27 cellular contexts compared by ENCODE assay signal in the genomic region with DNA sequence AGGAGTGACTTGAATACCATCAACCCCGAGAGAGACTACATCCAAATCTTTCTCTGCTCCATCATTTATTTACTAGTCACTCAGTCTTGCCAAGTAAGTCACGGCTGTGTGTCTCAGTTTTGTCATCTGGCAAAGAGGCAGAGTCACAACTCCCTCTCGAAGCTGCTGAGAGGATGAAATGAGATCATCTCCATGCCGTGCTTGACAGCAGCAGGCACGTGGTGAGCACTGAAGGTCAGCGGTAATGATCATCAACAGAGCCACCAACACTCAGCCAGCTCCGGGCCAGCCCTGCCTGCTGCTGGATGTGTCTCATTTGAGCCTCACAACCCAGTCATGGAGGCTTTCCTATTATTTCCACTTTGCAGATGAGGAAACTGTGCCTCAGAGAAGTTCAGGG. TPM values are rescaled to one million over a fixed set of nuclear protein-coding genes. Genes with fewer than 3 reads are reported as not detected.
DNase-seq lines count a peak whose midpoint lies in the region; ATAC-seq, FAIRE-seq and TF ChIP-seq lines count a peak whose summit lies in the region.
"Had no signal": no experiment of that assay in that cellular context is flagged by ENCODE, and none has a peak within 500 bp of the region (broad histone marks: within the 10 kb centered on the region; RNA-seq: fewer than 3 reads in every experiment).

No MANE protein-coding gene starts in this region.

- H3K36me3 Mint-ChIP-seq in stimulated activated effector memory CD8-positive, alpha-beta T cell treated with anti-CD3 and anti-CD28 coated beads, Interleukin-12 subunit alpha, Interleukin-12 subunit beta, amount 100 ng/mL, for 72 hours: no peaks in the 10 kb centered on the region

- H3K4me3 ChIP-seq in fibroblast of villous mesenchyme (ENCODE audit: low read depth, low read length): no peak overlapping the region
- H3K4me3 ChIP-seq: Peyer's patch, smooth muscle cell, stomach had no signal

- H3K27ac Mint-ChIP-seq in stimulated activated effector memory CD8-positive, alpha-beta T cell treated with anti-CD3 and anti-CD28 coated beads, Interleukin-12 subunit alpha, Interleukin-12 subunit beta, amount 100 ng/mL, for 72 hours: no peak overlapping the region

- no peak for ATAC-seq in stimulated activated effector memory CD8-positive, alpha-beta T cell treated with anti-CD3 and anti-CD28 coated beads, Interleukin-12 subunit alpha, Interleukin-12 subunit beta, amount 100 ng/mL, for 72 hours
- no peak for ATAC-seq in HG03378 (IDR thresholded peaks at IDR 0.05; ENCODE audit: unreplicated experiment)
- ATAC-seq: left lobe of liver had no signal

- DNase-seq in GM03348 (ENCODE audit: low spot score): peak; percentile 70
- no peak for DNase-seq in RWPE1 (ENCODE audit: low spot score)
- peak; percentile 46 for DNase-seq in fibroblast of villous mesenchyme (ENCODE audit: low read depth)
- DNase-seq in renal cortical epithelial cell (ENCODE audit: low read depth): peak; percentile 41
- DNase-seq in stimulated activated effector memory CD8-positive, alpha-beta T cell treated with anti-CD3 and anti-CD28 coated beads, Interleukin-12 subunit alpha, Interleukin-12 subunit beta, amount 100 ng/mL, for 72 hours (ENCODE audit: low spot score in 2 of 2): no peak
- no peak for DNase-seq in GM19239 (ENCODE audit: insufficient read length, low spot score)
- no peak for DNase-seq in NOMO-1 (lab: John Stamatoyannopoulos, UW; ENCODE audit: unreplicated experiment in 2 of 2)
- DNase-seq: activated CD4-positive, alpha-beta T cell treated with anti-CD3 and anti-CD28 coated beads, Interleukin-2, amount 50 U/mL, for 4 hours; activated gamma-delta T cell treated with Interleukin-2 at 50 U/mL for 16 hours; amniotic stem cell; BE2C; COR-L47; EL; NCI-H187 treated with DMSO at 0.1 percent for 48 hours; NCI-H446; NK-92 treated with Interleukin-12 subunit alpha and Interleukin-12 subunit beta, amount 100 ng/mL, for 24 hours; Peyer's patch; stimulated activated CD4-positive, alpha-beta T cell treated with anti-CD3 and anti-CD28 coated beads, Interleukin-4, amount 100 ng/mL, for 1 hour; stomach; T-helper 2 cell had no signal

- peak overlapping the region; percentile 37 for H3K27ac ChIP-seq in RWPE1
- H3K27ac ChIP-seq: epithelial cell of prostate, Peyer's patch, stomach had no signal

- POLR2A ChIA-PET in RWPE1 (lab: Yijun Ruan, JAX; ENCODE audit: low non-redundant PET): no interaction called here

- H3K4me1 Mint-ChIP-seq in stimulated activated effector memory CD8-positive, alpha-beta T cell treated with anti-CD3 and anti-CD28 coated beads, Interleukin-12 subunit alpha, Interleukin-12 subunit beta, amount 100 ng/mL, for 72 hours: no peaks in the 10 kb centered on the region
- H3K4me1 Mint-ChIP-seq: central memory CD8-positive, alpha-beta T cell had no signal

- no peak overlapping the region for H3K4me3 Mint-ChIP-seq in stimulated activated effector memory CD8-positive, alpha-beta T cell treated with anti-CD3 and anti-CD28 coated beads, Interleukin-12 subunit alpha, Interleukin-12 subunit beta, amount 100 ng/mL, for 72 hours
- H3K4me3 Mint-ChIP-seq: central memory CD8-positive, alpha-beta T cell had no signal

- TF ChIP-seq CTCF in RWPE1 (conservative IDR thresholded peaks at IDR 0.05; ENCODE audit: low read depth) (no peak), fibroblast of villous mesenchyme (IDR thresholded peaks at IDR 0.05; ENCODE audit: insufficient read depth, low read depth, low read length) (no peak)

- CTCF ChIA-PET in RWPE1 (lab: Yijun Ruan, JAX): interaction anchor here (0.7 to 0.8 kb wide), 2 partner anchors 191 to 285 kb away, joined by 3 to 5 read pairs; no protein-coding TSS in a partner anchor

- no peak for FAIRE-seq in GM19239 (lab: Jason Lieb, UNC)

- H3K9me3 Mint-ChIP-seq in stimulated activated effector memory CD8-positive, alpha-beta T cell treated with anti-CD3 and anti-CD28 coated beads, Interleukin-12 subunit alpha, Interleukin-12 subunit beta, amount 100 ng/mL, for 72 hours: no peaks in the 10 kb centered on the region
- H3K9me3 Mint-ChIP-seq: central memory CD8-positive, alpha-beta T cell had no signal

RNA-seq across cellular contexts. Expression of a gene that starts 19.8 kb away (rescaled TPM):
- total RNA-seq in fibroblast of villous mesenchyme: 13.0 and 13.5 TPM in 2 replicates
- 39.5 and 42.0 TPM in 2 replicates for total RNA-seq in renal cortical epithelial cell

RNA-seq across cellular contexts. Expression of a gene that starts 23.1 kb away (rescaled TPM):
- total RNA-seq in fibroblast of villous mesenchyme (not detected in 2 replicates), renal cortical epithelial cell (not detected in 2 replicates)
- total RNA-seq: left lobe of liver, pulmonary artery endothelial cell, smooth muscle cell, ureter had no signal

Comparison
In these comparisons a context has a peak if more than half of its experiments do, and no peak if none do; other contexts are left out.
1. DNase-seq: peak in GM03348 (single experiment), fibroblast of villous mesenchyme (single experiment) and renal cortical epithelial cell (single experiment); none in RWPE1 (single experiment), stimulated activated effector memory CD8-positive, alpha-beta T cell treated with anti-CD3 and anti-CD28 coated beads, Interleukin-12 subunit alpha, Interleukin-12 subunit beta, amount 100 ng/mL, for 72 hours (0 of 2), GM19239 (single experiment) and NOMO-1 (0 of 2).